In the genomic region with DNA sequence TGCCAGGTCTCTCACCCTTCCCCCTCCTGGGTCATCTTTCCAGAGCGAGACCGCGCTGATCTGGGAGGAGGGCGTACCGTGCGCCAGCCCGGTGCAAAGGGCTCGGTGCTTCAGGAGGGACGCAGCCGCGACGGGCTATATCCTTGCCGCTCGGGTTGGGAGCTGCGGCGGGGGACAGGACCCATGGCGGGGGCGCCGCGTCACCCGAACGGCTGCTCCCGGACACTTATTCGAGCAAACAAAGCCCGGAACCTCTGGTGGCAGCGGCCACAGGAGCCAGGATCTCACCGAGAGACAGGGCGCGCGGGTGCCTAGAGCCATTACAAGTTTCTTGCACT, we compare ENCODE assay signal across 8 cellular contexts. TPM values are rescaled to one million over a fixed set of nuclear protein-coding genes. Genes with fewer than 3 reads are reported as not detected.
DNase-seq lines count a peak whose midpoint lies in the region; ATAC-seq and TF ChIP-seq lines count a peak whose summit lies in the region.

No MANE protein-coding gene starts in this region.

- no peak for TF ChIP-seq CTCF in hepatocyte (IDR thresholded peaks at IDR 0.05; ENCODE audit: poor library complexity)

- H3K79me2 ChIP-seq in hepatocyte = peaks cover 62% of the 10 kb centered on the region

- no peaks in the 10 kb centered on the region for H3K36me3 Mint-ChIP-seq in activated T-cell treated with anti-CD3 and anti-CD28 coated beads, Interleukin-2, amount 50 U/mL, for 24 hours (ENCODE audit: low read depth)
- no peaks in the 10 kb centered on the region for H3K36me3 Mint-ChIP-seq in activated T-helper 1 cell treated with anti-CD3 and anti-CD28 coated beads, Interleukin-12 subunit alpha, Interleukin-12 subunit beta, Interleukin-2, Interleukin-4 antibody, amounts not matched to agents 30 ng/mL and 10 ng/mL and 1 ng/mL, durations not matched to agents 14 hours and 24 hours and 36 hours (ENCODE audit: low read depth)

- intact Hi-C loops in activated T-helper 1 cell treated with anti-CD3 and anti-CD28 coated beads, Interleukin-12 subunit alpha, Interleukin-12 subunit beta, Interleukin-2, Interleukin-4 antibody, amounts not matched to agents 30 ng/mL and 10 ng/mL and 1 ng/mL, durations not matched to agents 14 hours and 24 hours and 36 hours (cut with micrococcal nuclease) = loop anchor here (5.0 kb wide), 2 partner anchors 436 to 611 kb away; a partner anchor contains a TSS
- intact Hi-C loops in sciatic nerve (cut with DNase I) = no loop called here

- no peaks in the 10 kb centered on the region for H3K9me3 Mint-ChIP-seq in activated T-cell treated with anti-CD3 and anti-CD28 coated beads, Interleukin-2, amount 50 U/mL, for 24 hours
- H3K9me3 Mint-ChIP-seq in activated T-helper 1 cell treated with anti-CD3 and anti-CD28 coated beads, Interleukin-12 subunit alpha, Interleukin-12 subunit beta, Interleukin-2, Interleukin-4 antibody, amounts not matched to agents 30 ng/mL and 10 ng/mL and 1 ng/mL, durations not matched to agents 14 hours and 24 hours and 36 hours = no peaks in the 10 kb centered on the region

- peak; percentile 33 for DNase-seq in activated T-cell treated with anti-CD3 and anti-CD28 coated beads, Interleukin-2, amount 50 U/mL, for 24 hours
- DNase-seq in activated T-cell treated with anti-CD3 and anti-CD28 coated beads, Interleukin-2, amount 50 U/mL, for 1 hour = no peak
- DNase-seq in activated T-helper 1 cell treated with anti-CD3 and anti-CD28 coated beads, Interleukin-12 subunit alpha, Interleukin-12 subunit beta, Interleukin-2, Interleukin-4 antibody, amounts not matched to agents 30 ng/mL and 10 ng/mL and 1 ng/mL, durations not matched to agents 14 hours and 24 hours and 36 hours (ENCODE audit: low spot score) = no peak
- DNase-seq in hepatocyte (ENCODE audit: low spot score) (peak; percentile 61), sciatic nerve (ENCODE audit: low spot score) (peak; percentile 57), T-helper 9 cell (no peak)
- no peak for DNase-seq in activated CD4-positive, CD25-positive, alpha-beta regulatory T cell (lab: John Stamatoyannopoulos, UW)
- no peak for DNase-seq in activated effector memory CD4-positive, alpha-beta T cell treated with Interleukin-2 at 50 U/mL for 16 hours

- H3K27me3 ChIP-seq in hepatocyte = no peaks in the 10 kb centered on the region

- peak overlapping the region; percentile 92 for H3K4me2 ChIP-seq in hepatocyte

- H3K4me3 ChIP-seq in hepatocyte = peak overlapping the region; percentile 97

- peaks cover 29% of the 10 kb centered on the region for H3K4me1 Mint-ChIP-seq in activated T-cell treated with anti-CD3 and anti-CD28 coated beads, Interleukin-2, amount 50 U/mL, for 24 hours (ENCODE audit: low read depth)
- H3K4me1 Mint-ChIP-seq in activated T-helper 1 cell treated with anti-CD3 and anti-CD28 coated beads, Interleukin-12 subunit alpha, Interleukin-12 subunit beta, Interleukin-2, Interleukin-4 antibody, amounts not matched to agents 30 ng/mL and 10 ng/mL and 1 ng/mL, durations not matched to agents 14 hours and 24 hours and 36 hours (ENCODE audit: low read depth) = peaks cover 26% of the 10 kb centered on the region

- H3K27ac ChIP-seq in hepatocyte = peak overlapping the region; percentile 85

- peak; percentile 4 for ATAC-seq in sciatic nerve

- WGBS in hepatocyte (ENCODE audit: low lambda C conversion rate, missing lambda C conversion rate) = under 1% methylated on average over 27 of the region's 30 CpGs

- H4K20me1 ChIP-seq in hepatocyte (ENCODE audit: insufficient read depth, poor library complexity, severe bottlenecking) = peaks cover 37% of the 10 kb centered on the region

- peaks cover 94% of the 10 kb centered on the region for H3K27me3 Mint-ChIP-seq in activated T-cell treated with anti-CD3 and anti-CD28 coated beads, Interleukin-2, amount 50 U/mL, for 24 hours
- peaks cover 77% of the 10 kb centered on the region for H3K27me3 Mint-ChIP-seq in activated T-helper 1 cell treated with anti-CD3 and anti-CD28 coated beads, Interleukin-12 subunit alpha, Interleukin-12 subunit beta, Interleukin-2, Interleukin-4 antibody, amounts not matched to agents 30 ng/mL and 10 ng/mL and 1 ng/mL, durations not matched to agents 14 hours and 24 hours and 36 hours (ENCODE audit: insufficient read depth)

- no peaks in the 10 kb centered on the region for H3K36me3 ChIP-seq in hepatocyte (replicated peaks; ENCODE audit: insufficient read depth, low read depth)

- H2AFZ ChIP-seq in hepatocyte = peak overlapping the region; percentile 47

- peak overlapping the region; percentile 39 for H3K4me3 Mint-ChIP-seq in activated T-cell treated with anti-CD3 and anti-CD28 coated beads, Interleukin-2, amount 50 U/mL, for 24 hours
- peak overlapping the region; percentile 33 for H3K4me3 Mint-ChIP-seq in activated T-helper 1 cell treated with anti-CD3 and anti-CD28 coated beads, Interleukin-12 subunit alpha, Interleukin-12 subunit beta, Interleukin-2, Interleukin-4 antibody, amounts not matched to agents 30 ng/mL and 10 ng/mL and 1 ng/mL, durations not matched to agents 14 hours and 24 hours and 36 hours

- no peaks in the 10 kb centered on the region for H3K9me2 ChIP-seq in hepatocyte (replicated peaks; ENCODE audit: insufficient read depth)

- no peak overlapping the region for H3K27ac Mint-ChIP-seq in activated T-cell treated with anti-CD3 and anti-CD28 coated beads, Interleukin-2, amount 50 U/mL, for 24 hours
- H3K27ac Mint-ChIP-seq in activated T-helper 1 cell treated with anti-CD3 and anti-CD28 coated beads, Interleukin-12 subunit alpha, Interleukin-12 subunit beta, Interleukin-2, Interleukin-4 antibody, amounts not matched to agents 30 ng/mL and 10 ng/mL and 1 ng/mL, durations not matched to agents 14 hours and 24 hours and 36 hours = no peak overlapping the region

- H3K4me1 ChIP-seq in hepatocyte (ENCODE audit: insufficient read depth) = peaks cover 7% of the 10 kb centered on the region

- H3K9me3 ChIP-seq in hepatocyte (ENCODE audit: low read depth) = no peaks in the 10 kb centered on the region

RNA-seq across cellular contexts. Expression of a gene that starts 1.4 kb away (rescaled TPM):
- total RNA-seq in activated T-helper 1 cell treated with anti-CD3 and anti-CD28 coated beads, Interleukin-12 subunit alpha, Interleukin-12 subunit beta, Interleukin-2, Interleukin-4 antibody, amounts not matched to agents 30 ng/mL and 10 ng/mL and 1 ng/mL, durations not matched to agents 14 hours and 24 hours and 36 hours = 0.23 and 0.39 TPM in 2 replicates
- total RNA-seq in hepatocyte = 50.0 and 68.6 TPM in 2 replicates
- polyA plus RNA-seq in hepatocyte = 35.8 and 38.2 TPM in 2 replicates
- total RNA-seq in sciatic nerve = 35.4 TPM

Comparison
In these comparisons a context has a peak if more than half of its experiments do, and no peak if none do; other contexts are left out.
1. DNase-seq: peak in activated T-cell treated with anti-CD3 and anti-CD28 coated beads, Interleukin-2, amount 50 U/mL, for 24 hours (single experiment), hepatocyte (single experiment) and sciatic nerve (single experiment); none in activated T-cell treated with anti-CD3 and anti-CD28 coated beads, Interleukin-2, amount 50 U/mL, for 1 hour (single experiment), activated T-helper 1 cell treated with anti-CD3 and anti-CD28 coated beads, Interleukin-12 subunit alpha, Interleukin-12 subunit beta, Interleukin-2, Interleukin-4 antibody, amounts not matched to agents 30 ng/mL and 10 ng/mL and 1 ng/mL, durations not matched to agents 14 hours and 24 hours and 36 hours (single experiment), T-helper 9 cell (single experiment), activated CD4-positive, CD25-positive, alpha-beta regulatory T cell (0 of 4) and activated effector memory CD4-positive, alpha-beta T cell treated with Interleukin-2 at 50 U/mL for 16 hours (single experiment).
2. RNA of a gene that starts 1.4 kb away (total RNA-seq): 50.0 to 68.6 TPM in hepatocyte and 35.4 TPM in sciatic nerve (single experiment); 0.23 to 0.39 TPM in activated T-helper 1 cell treated with anti-CD3 and anti-CD28 coated beads, Interleukin-12 subunit alpha, Interleukin-12 subunit beta, Interleukin-2, Interleukin-4 antibody, amounts not matched to agents 30 ng/mL and 10 ng/mL and 1 ng/mL, durations not matched to agents 14 hours and 24 hours and 36 hours; every median in the first group is over 10 times any median in the second.